In genomic region chr7:6251653-6252052, GRCh38 we compare ENCODE assay signal across 1 cellular context.
TF ChIP-seq lines count a peak whose summit lies in the region.

No MANE protein-coding gene starts in this region.

TF ChIP-seq in GM12878, 131 proteins besides CTCF, POLR2A, EP300 and RAD21:
- TF ChIP-seq ZSCAN29 (IDR thresholded peaks at IDR 0.05) (no peak), SMAD5 (IDR thresholded peaks at IDR 0.05; ENCODE audit: low read depth) (no peak), SPI1 (IDR thresholded peaks at IDR 0.05; ENCODE audit: borderline replicate concordance, insufficient read depth, low read depth, low read length) (no peak), RUNX3 (IDR thresholded peaks at IDR 0.05; ENCODE audit: low read length) (peak; percentile 40; the same call in 1 of the 2 replicates), MEF2A (IDR thresholded peaks at IDR 0.05; ENCODE audit: insufficient read depth, low read depth, low read length) (0 out of 2 replicates have a peak, but pooled peaks have one; percentile 1), PRDM15 (CRISPR knock-in tag; IDR thresholded peaks at IDR 0.05) (no peak), SKIL (IDR thresholded peaks at IDR 0.05; ENCODE audit: low read depth, poor library complexity, severe bottlenecking) (no peak), SRF (IDR thresholded peaks at IDR 0.05; ENCODE audit: low read depth in 2 of 2, low read length in 2 of 2) (no peak), HDAC2 (IDR thresholded peaks at IDR 0.05) (no peak), POLR2AphosphoS2 (IDR thresholded peaks at IDR 0.05; ENCODE audit: low read depth, low read length) (no peak), NKRF (conservative IDR thresholded peaks at IDR 0.05) (no peak), CHD4 (IDR thresholded peaks at IDR 0.05) (no peak), ZNF622 (IDR thresholded peaks at IDR 0.05) (no peak), POU2F2 (IDR thresholded peaks at IDR 0.05; ENCODE audit: borderline replicate concordance, low read depth, low read length) (no peak), NFYA (IDR thresholded peaks at IDR 0.05; ENCODE audit: borderline replicate concordance, low read depth, low read length) (no peak)
